Comparison of ENCODE assay signal across 31 cellular contexts in the genomic region with DNA sequence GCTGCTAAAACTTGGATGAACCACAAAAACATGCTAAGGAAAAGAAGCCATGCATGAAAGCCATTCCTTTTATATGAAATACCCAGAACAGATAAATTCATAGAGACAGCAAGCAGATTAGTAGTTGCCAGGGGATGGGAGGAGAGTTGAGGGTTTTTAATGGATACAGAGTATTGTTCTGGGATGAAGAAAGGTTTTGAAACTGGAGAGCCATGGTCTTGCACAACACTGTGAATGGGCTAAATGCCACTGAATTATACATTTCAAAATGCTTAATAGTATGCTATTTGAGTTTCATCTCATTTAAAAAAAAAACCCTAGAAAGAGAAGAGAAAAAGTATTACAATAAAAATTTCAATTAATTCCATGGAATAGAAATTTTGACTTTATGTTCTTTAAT.
DNase-seq lines count a peak whose midpoint lies in the region; ATAC-seq and TF ChIP-seq lines count a peak whose summit lies in the region.
"Had no signal": no experiment of that assay in that cellular context is flagged by ENCODE, and none has a peak within 500 bp of the region (broad histone marks: within the 10 kb centered on the region; RNA-seq: fewer than 3 reads in every experiment).

No MANE protein-coding gene starts in this region.

- peak; percentile 37 for DNase-seq in A673 (ENCODE audit: low spot score)
- DNase-seq in cardiac fibroblast (ENCODE audit: low read depth in 2 of 2): peak; percentile 61 to 86
- DNase-seq in fibroblast of the conjunctiva (ENCODE audit: low read depth): peak; percentile 39
- no peak for DNase-seq in NCI-H748 treated with DMSO at 0.1 percent for 48 hours (lab: John Stamatoyannopoulos, UW)
- DNase-seq in mesothelial cell of epicardium (ENCODE audit: low spot score in 2 of 2, unreplicated experiment in 2 of 2): no peak
- no peak for DNase-seq in putamen (ENCODE audit: low spot score)
- DNase-seq: activated CD4-positive, alpha-beta T cell treated with anti-CD3 and anti-CD28 coated beads for 48 hours; activated gamma-delta T cell; activated T-cell treated with anti-CD3 and anti-CD28 coated beads, Interleukin-2, amount 50 U/mL, for 1 hour; DMS53; effector CD4-positive, alpha-beta T cell; HCEC 1CT; KBM-7; MM.1S; mucosa of descending colon; NCI-H2029; NCI-H510A treated with DMSO at 0.1 percent for 48 hours; PC-3; retina; stimulated activated CD4-positive, alpha-beta T cell treated with anti-CD3 and anti-CD28 coated beads, Interleukin-1b, Interleukin-23, amount 100 ng/mL, for 48 hours; stimulated activated CD8-positive, alpha-beta memory T cell treated with anti-CD3 and anti-CD28 coated beads, Interleukin-4, amount 100 ng/mL, for 48 hours; stimulated activated naive CD8-positive, alpha-beta T cell treated with anti-CD3 and anti-CD28 coated beads, Interleukin-15, amount 100 ng/mL, for 72 hours; tibial artery; WERI-Rb-1 had no signal

- peaks cover 8% of the 10 kb centered on the region for H3K4me1 ChIP-seq in A673 (ENCODE audit: insufficient read depth, low read length, poor library complexity, severe bottlenecking)
- H3K4me1 ChIP-seq: tibial artery had no signal

- no peaks in the 10 kb centered on the region for H3K27me3 ChIP-seq in A673 (replicated peaks; ENCODE audit: insufficient read depth, low read depth, low read length, poor library complexity)
- H3K27me3 ChIP-seq: tibial artery had no signal

- TF ChIP-seq CTCF in A673 (conservative IDR thresholded peaks at IDR 0.05; ENCODE audit: low read depth, low read length) (no peak), cardiac fibroblast (IDR thresholded peaks at IDR 0.05; ENCODE audit: low read depth, low read length) (no peak), mesothelial cell of epicardium (IDR thresholded peaks at IDR 0.05; ENCODE audit: unreplicated experiment) (no peak)

- H3K4me1 Mint-ChIP-seq in mesothelial cell of epicardium: no peaks in the 10 kb centered on the region
- H3K4me1 Mint-ChIP-seq: nephron; stimulated activated naive CD8-positive, alpha-beta T cell treated with anti-CD3 and anti-CD28 coated beads, Interleukin-15, amount 100 ng/mL, for 72 hours had no signal

- intact Hi-C loops in A673 (cut with micrococcal nuclease; ENCODE audit: unreplicated experiment): no loop called here

- no peaks in the 10 kb centered on the region for H3K27me3 Mint-ChIP-seq in mesothelial cell of epicardium (ENCODE audit: low read depth)
- H3K27me3 Mint-ChIP-seq: stimulated activated naive CD8-positive, alpha-beta T cell treated with anti-CD3 and anti-CD28 coated beads, Interleukin-15, amount 100 ng/mL, for 72 hours had no signal

- peaks cover 6% of the 10 kb centered on the region for H3K9me3 ChIP-seq in A673 (ENCODE audit: low read depth, low read length, poor library complexity, severe bottlenecking)
- H3K9me3 ChIP-seq: mucosa of descending colon, tibial artery had no signal

- no peaks in the 10 kb centered on the region for H3K36me3 ChIP-seq in A673 (ENCODE audit: insufficient read depth, low read length, poor library complexity, severe bottlenecking)
- H3K36me3 ChIP-seq: tibial artery, WERI-Rb-1 had no signal

- no TSS peak for BruUV-seq in A673 (replicated peaks; lab: Mats Ljungman, UMichigan)

- POLR2A ChIA-PET in A673 (lab: Charles Lee; ENCODE audit: low non-redundant PET): no interaction called here

- no peak overlapping the region for H3K27ac Mint-ChIP-seq in mesothelial cell of epicardium
- H3K27ac Mint-ChIP-seq: nephron; stimulated activated naive CD8-positive, alpha-beta T cell treated with anti-CD3 and anti-CD28 coated beads, Interleukin-15, amount 100 ng/mL, for 72 hours had no signal

- peaks cover 13% of the 10 kb centered on the region for H3K9me3 Mint-ChIP-seq in mesothelial cell of epicardium
- H3K9me3 Mint-ChIP-seq: nephron; stimulated activated naive CD8-positive, alpha-beta T cell treated with anti-CD3 and anti-CD28 coated beads, Interleukin-15, amount 100 ng/mL, for 72 hours had no signal

- TF ChIP-seq RAD21 in Ishikawa (IDR thresholded peaks at IDR 0.05; ENCODE audit: low read depth): peak; percentile 4; the same call in 1 of the 2 replicates

- H3K4me3 ChIP-seq in A673 (ENCODE audit: low read depth, low read length, poor library complexity, severe bottlenecking): no peak overlapping the region
- no peak overlapping the region for H3K4me3 ChIP-seq in cardiac fibroblast (replicated peaks in 1 of 2; ENCODE audit: low read depth in 2 of 2, low read length in 2 of 2)
- H3K4me3 ChIP-seq: lung, mucosa of descending colon, smooth muscle cell, tibial artery had no signal

- no peak for ATAC-seq in HG03097 (IDR thresholded peaks at IDR 0.05; ENCODE audit: low FRiP score, unreplicated experiment)
- ATAC-seq: mucosa of descending colon; PC-3; SK-N-SH treated with all-trans-retinoic acid at 6 μM for 48 hours; stimulated activated naive CD8-positive, alpha-beta T cell treated with anti-CD3 and anti-CD28 coated beads, Interleukin-15, amount 100 ng/mL, for 72 hours had no signal

- no peak overlapping the region for H3K4me3 Mint-ChIP-seq in mesothelial cell of epicardium
- H3K4me3 Mint-ChIP-seq: nephron; stimulated activated naive CD8-positive, alpha-beta T cell treated with anti-CD3 and anti-CD28 coated beads, Interleukin-15, amount 100 ng/mL, for 72 hours had no signal

- peak; percentile 71 for TF ChIP-seq EP300 in Ishikawa (IDR thresholded peaks at IDR 0.05; ENCODE audit: borderline replicate concordance)

- no peak overlapping the region for H3K27ac ChIP-seq in A673 (ENCODE audit: low read depth, low read length, poor library complexity, severe bottlenecking)
- H3K27ac ChIP-seq: epithelial cell of prostate, tibial artery, WERI-Rb-1 had no signal

- CTCF ChIA-PET in A673 (lab: Charles Lee): no interaction called here

- H3K36me3 Mint-ChIP-seq in mesothelial cell of epicardium: no peaks in the 10 kb centered on the region

TF ChIP-seq in Ishikawa, 13 proteins besides CTCF, POLR2A, EP300 and RAD21:
- TF ChIP-seq ZBTB7A (IDR thresholded peaks at IDR 0.05; ENCODE audit: low read depth) (no peak), TEAD4 (IDR thresholded peaks at IDR 0.05) (no peak), CREB1 (IDR thresholded peaks at IDR 0.05; ENCODE audit: low read depth) (no peak), TCF12 (IDR thresholded peaks at IDR 0.05; ENCODE audit: low read depth) (peak; percentile 43; the same call in 1 of the 2 replicates), YY1 (IDR thresholded peaks at IDR 0.05; ENCODE audit: low read depth) (no peak), NFIC (IDR thresholded peaks at IDR 0.05) (peak; percentile 56), EGR1 (IDR thresholded peaks at IDR 0.05) (no peak), TAF1 (IDR thresholded peaks at IDR 0.05; ENCODE audit: low read depth) (no peak), CEBPB (IDR thresholded peaks at IDR 0.05) (peak; percentile 97), FOXM1 (IDR thresholded peaks at IDR 0.05; ENCODE audit: borderline replicate concordance, low read depth) (peak; percentile 59; the same call in 1 of the 2 replicates)
- TF ChIP-seq, protein P1, sequence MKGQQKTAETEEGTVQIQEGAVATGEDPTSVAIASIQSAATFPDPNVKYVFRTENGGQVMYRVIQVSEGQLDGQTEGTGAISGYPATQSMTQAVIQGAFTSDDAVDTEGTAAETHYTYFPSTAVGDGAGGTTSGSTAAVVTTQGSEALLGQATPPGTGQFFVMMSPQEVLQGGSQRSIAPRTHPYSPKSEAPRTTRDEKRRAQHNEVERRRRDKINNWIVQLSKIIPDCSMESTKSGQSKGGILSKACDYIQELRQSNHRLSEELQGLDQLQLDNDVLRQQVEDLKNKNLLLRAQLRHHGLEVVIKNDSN (IDR thresholded peaks at IDR 0.05): no peak
- TF ChIP-seq, protein P2, sequence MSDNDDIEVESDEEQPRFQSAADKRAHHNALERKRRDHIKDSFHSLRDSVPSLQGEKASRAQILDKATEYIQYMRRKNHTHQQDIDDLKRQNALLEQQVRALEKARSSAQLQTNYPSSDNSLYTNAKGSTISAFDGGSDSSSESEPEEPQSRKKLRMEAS (IDR thresholded peaks at IDR 0.05): no peak

Comparison
In these comparisons a context has a peak if more than half of its experiments do, and no peak if none do; other contexts are left out.
1. DNase-seq: peak in A673 (single experiment), cardiac fibroblast (2 of 2) and fibroblast of the conjunctiva (single experiment); none in NCI-H748 treated with DMSO at 0.1 percent for 48 hours (single experiment), mesothelial cell of epicardium (0 of 2) and putamen (single experiment).